ENCODE assay signal across 1 cellular context in the genomic region with DNA sequence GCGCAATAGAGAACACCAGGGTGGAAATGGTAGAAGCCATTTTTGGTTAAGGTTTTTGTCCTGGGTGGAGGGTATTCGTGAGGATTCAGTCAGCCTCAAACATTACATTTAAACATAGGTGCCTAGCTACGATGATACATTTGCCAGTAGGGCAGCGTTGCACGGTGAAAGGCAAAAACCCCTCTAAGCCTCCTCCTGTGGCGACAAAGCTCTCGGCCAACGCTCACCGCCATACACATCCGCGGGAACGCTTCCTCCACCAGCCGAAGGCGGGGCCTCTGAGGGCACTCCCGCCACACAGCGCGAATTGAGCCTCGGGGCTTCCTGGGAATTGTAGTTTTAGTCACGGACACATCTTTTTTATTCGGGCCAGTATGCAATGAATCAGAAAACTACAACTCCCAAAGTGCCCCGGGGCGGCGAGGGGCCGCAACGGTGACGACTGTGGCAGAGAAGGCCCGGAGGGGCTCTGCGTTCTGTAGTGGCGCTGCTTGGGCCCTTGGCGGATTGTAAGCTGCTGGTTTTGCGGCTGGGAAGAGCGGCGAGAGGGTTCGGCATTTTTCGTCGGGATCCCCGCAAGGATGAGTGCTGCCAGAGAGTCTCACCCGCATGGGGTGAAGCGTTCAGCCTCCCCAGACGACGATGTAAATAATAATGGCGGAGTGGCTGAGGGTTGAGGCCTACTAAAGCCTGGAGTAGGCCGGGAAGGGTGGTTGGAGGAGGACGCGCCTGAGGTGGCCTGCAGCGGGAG.
TF ChIP-seq lines count a peak whose summit lies in the region.

Gene C11orf58, plus strand, starts transcription at position 450 of the 751 bp plus-strand sequence. Its CDS starts 132 bp downstream, at position 582.

TF ChIP-seq in A549, 52 proteins besides CTCF, POLR2A, EP300 and RAD21 (continued from another document):
- TF ChIP-seq PBX3 (IDR thresholded peaks at IDR 0.05) (0 out of 2 replicates have a peak, but pooled peaks have one; percentile 27), PHF8 (IDR thresholded peaks at IDR 0.05; ENCODE audit: borderline replicate concordance, low read depth) (peak; percentile 99)
- TF ChIP-seq, protein P1, sequence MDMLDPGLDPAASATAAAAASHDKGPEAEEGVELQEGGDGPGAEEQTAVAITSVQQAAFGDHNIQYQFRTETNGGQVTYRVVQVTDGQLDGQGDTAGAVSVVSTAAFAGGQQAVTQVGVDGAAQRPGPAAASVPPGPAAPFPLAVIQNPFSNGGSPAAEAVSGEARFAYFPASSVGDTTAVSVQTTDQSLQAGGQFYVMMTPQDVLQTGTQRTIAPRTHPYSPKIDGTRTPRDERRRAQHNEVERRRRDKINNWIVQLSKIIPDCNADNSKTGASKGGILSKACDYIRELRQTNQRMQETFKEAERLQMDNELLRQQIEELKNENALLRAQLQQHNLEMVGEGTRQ (IDR thresholded peaks at IDR 0.05) = no peak
